25 cellular contexts compared by ENCODE assay signal in genomic region chr1:216459651-216460200, GRCh38. TPM values are rescaled to one million over a fixed set of nuclear protein-coding genes. Genes with fewer than 3 reads are reported as not detected.
"Had no signal": no experiment of that assay in that cellular context is flagged by ENCODE, and none has a peak within 500 bp of the region (broad histone marks: within the 10 kb centered on the region; RNA-seq: fewer than 3 reads in every experiment).

No MANE protein-coding gene starts in this region.

- H3K4me1 Mint-ChIP-seq: naive thymus-derived CD8-positive, alpha-beta T cell; neural crest cell had no signal

- H3K27ac ChIP-seq: gastrocnemius medialis, lower lobe of right lung, neutrophil, parathyroid adenoma, right lobe of liver, stomach, thyroid gland had no signal

- H3K36me3 ChIP-seq: gastrocnemius medialis, lower lobe of right lung, neutrophil, right lobe of liver, stomach, thyroid gland had no signal

- H3K27me3 ChIP-seq: gastrocnemius medialis, neutrophil, right lobe of liver, stomach, thyroid gland had no signal

- H3K4me3 ChIP-seq: gastrocnemius medialis, lower lobe of right lung, right lobe of liver, stomach, thyroid gland had no signal

- H3K27me3 Mint-ChIP-seq: effector memory CD8-positive, alpha-beta T cell; naive thymus-derived CD8-positive, alpha-beta T cell; progenitor cell of endocrine pancreas; type B pancreatic cell had no signal

- H3K79me2 ChIP-seq: parathyroid adenoma had no signal

- H3K9me3 ChIP-seq: gastrocnemius medialis, lower lobe of right lung, neutrophil, right lobe of liver, stomach, thyroid gland had no signal

- H3K9ac ChIP-seq: parathyroid adenoma had no signal

- H3K27ac Mint-ChIP-seq: effector memory CD8-positive, alpha-beta T cell; naive thymus-derived CD8-positive, alpha-beta T cell; type B pancreatic cell had no signal

- H3K4me1 ChIP-seq: gastrocnemius medialis, lower lobe of right lung, parathyroid adenoma, right lobe of liver, thyroid gland had no signal

- H3K9me3 Mint-ChIP-seq: neural crest cell, type B pancreatic cell had no signal

- ATAC-seq: effector memory CD8-positive, alpha-beta T cell; gastrocnemius medialis; left ventricle myocardium superior; lower lobe of right lung; naive thymus-derived CD8-positive, alpha-beta T cell; right lobe of liver had no signal

- H3K36me3 Mint-ChIP-seq: naive thymus-derived CD8-positive, alpha-beta T cell; type B pancreatic cell had no signal

- H2AFZ ChIP-seq: parathyroid adenoma had no signal

- DNase-seq: cortex of kidney; effector memory CD8-positive, alpha-beta T cell; gastrocnemius medialis; head of caudate nucleus; left ventricle myocardium superior; lower lobe of right lung; naive thymus-derived CD8-positive, alpha-beta T cell; right lobe of liver; small intestine; stimulated activated CD4-positive, alpha-beta T cell treated with anti-CD3 and anti-CD28 coated beads, Interleukin-12 subunit alpha, Interleukin-12 subunit beta, amount 100 ng/mL, for 4 hours; stimulated activated CD4-positive, alpha-beta T cell treated with anti-CD3 and anti-CD28 coated beads, Interleukin-1b, Interleukin-23, amount 100 ng/mL, for 48 hours; stimulated activated CD4-positive, alpha-beta T cell treated with anti-CD3 and anti-CD28 coated beads, Interleukin-4, amount 100 ng/mL, for 1 hour; stimulated activated CD8-positive, alpha-beta memory T cell treated with anti-CD3 and anti-CD28 coated beads, Interleukin-4, amount 100 ng/mL, for 48 hours; stimulated activated naive CD4-positive, alpha-beta T cell treated with Interleukin-2 at 50 U/mL for 16 hours; stomach; thyroid gland had no signal

- H3K4me3 Mint-ChIP-seq: effector memory CD8-positive, alpha-beta T cell; naive thymus-derived CD8-positive, alpha-beta T cell; neural crest cell; type B pancreatic cell had no signal

RNA-seq across cellular contexts. Expression of gene USH2A, which starts 36.5 kb away (rescaled TPM):
- total RNA-seq: dermis microvascular lymphatic vessel endothelial cell; glomerular endothelial cell; lower lobe of right lung; mesenteric fat pad; naive thymus-derived CD8-positive, alpha-beta T cell; omental fat pad had no signal
